ENCODE assay signal across 2 cellular contexts in genomic region chr5:151251001-151251551, GRCh38.
TF ChIP-seq lines count a peak whose summit lies in the region.

No MANE protein-coding gene starts in this region.

TF ChIP-seq in GM23338, 12 proteins besides CTCF, POLR2A, EP300 and RAD21:
- TF ChIP-seq REST (IDR thresholded peaks at IDR 0.05; ENCODE audit: unreplicated experiment) = no peak
- TF ChIP-seq CREB1 (CRISPR knock-in tag; IDR thresholded peaks at IDR 0.05; ENCODE audit: low read depth) = no peak

TF ChIP-seq in GM12878, 131 proteins besides CTCF, POLR2A, EP300 and RAD21:
- no peak for TF ChIP-seq WRNIP1 (IDR thresholded peaks at IDR 0.05; ENCODE audit: borderline replicate concordance, low read depth, low read length)
- TF ChIP-seq MTA2 (IDR thresholded peaks at IDR 0.05; ENCODE audit: low read depth) = 0 out of 2 replicates have a peak, but pooled peaks have one; percentile 10
- TF ChIP-seq JUNB (IDR thresholded peaks at IDR 0.05) = peak; percentile 17; the same call in 1 of the 2 replicates
- TF ChIP-seq NR2C1 (IDR thresholded peaks at IDR 0.05) = peak; percentile 52
- peak; percentile 60; the same call in 1 of the 2 replicates for TF ChIP-seq NR2F1 (conservative IDR thresholded peaks at IDR 0.05)
- no peak for TF ChIP-seq CEBPZ (IDR thresholded peaks at IDR 0.05; ENCODE audit: low read depth, low read length)
- no peak for TF ChIP-seq SUZ12 (IDR thresholded peaks at IDR 0.05; ENCODE audit: unreplicated experiment)
- peak; percentile 29 for TF ChIP-seq RUNX3 (IDR thresholded peaks at IDR 0.05; ENCODE audit: low read length)
- 0 out of 2 replicates have a peak, but pooled peaks have one; percentile 56 for TF ChIP-seq PAX8 (IDR thresholded peaks at IDR 0.05)
